Comparison of ENCODE assay signal across 28 cellular contexts in the genomic region with DNA sequence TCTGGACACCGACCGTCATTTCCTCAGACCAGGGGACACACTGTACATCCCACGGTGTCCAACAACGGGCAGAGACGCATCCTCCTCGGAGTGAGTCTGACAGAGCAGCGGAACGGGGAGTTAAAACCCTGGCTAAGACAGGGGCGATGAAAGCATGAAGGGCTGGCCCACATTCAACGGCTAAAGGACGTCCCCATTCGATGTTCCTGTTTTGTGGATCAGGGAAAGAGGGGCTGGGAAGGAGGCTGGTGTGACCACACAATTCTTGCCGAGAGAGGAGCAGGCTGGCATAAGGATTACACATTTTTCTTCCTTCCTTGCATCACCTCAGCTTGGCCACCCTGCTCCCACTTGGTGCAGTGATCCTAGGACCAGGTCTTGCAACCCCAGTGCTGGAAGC.
DNase-seq lines count a peak whose midpoint lies in the region; ATAC-seq, FAIRE-seq and TF ChIP-seq lines count a peak whose summit lies in the region.
"Had no signal": no experiment of that assay in that cellular context is flagged by ENCODE, and none has a peak within 500 bp of the region (broad histone marks: within the 10 kb centered on the region; RNA-seq: fewer than 3 reads in every experiment).

No MANE protein-coding gene starts in this region.

- no peak for TF ChIP-seq RAD21 in HepG2 (CRISPR knock-in tag; IDR thresholded peaks at IDR 0.05)

- POLR2A ChIA-PET in HepG2 (lab: Yijun Ruan, JAX), result no interaction called here

- no peak overlapping the region for H4K91ac ChIP-seq in H9 (ENCODE audit: insufficient read length, low read depth, low read length)

- H3K4me1 Mint-ChIP-seq in H9 (peaks cover 20 to 21% of the 10 kb centered on the region in 2 experiments), naive B cell (peaks cover 27 to 42% (median 39%) of the 10 kb centered on the region in 3 donors)
- peaks cover 57% of the 10 kb centered on the region for H3K4me1 Mint-ChIP-seq in activated T-helper 2 cell treated with anti-CD3 and anti-CD28 coated beads, Interferon-gamma antibody, Interleukin-2, Interleukin-4, amounts not matched to agents 10 μg/mL and 5 μg/mL and 100 μg/mL, durations not matched to agents 14 hours and 24 hours and 36 hours (ENCODE audit: low read depth)

- no peaks in the 10 kb centered on the region for H3K23me2 ChIP-seq in H9 (ENCODE audit: insufficient read length, low read depth, low read length, poor library complexity, severe bottlenecking)

- no peak overlapping the region for H2AK5ac ChIP-seq in H9 (ENCODE audit: insufficient read length, low read length)

- H3K27ac Mint-ChIP-seq in H9 (peak overlapping the region; percentile 49 to 89 (median 89)), naive B cell (peak overlapping the region; percentile 53 to 95 (median 90))
- peak overlapping the region; percentile 45 for H3K27ac Mint-ChIP-seq in activated T-helper 2 cell treated with anti-CD3 and anti-CD28 coated beads, Interferon-gamma antibody, Interleukin-2, Interleukin-4, amounts not matched to agents 10 μg/mL and 5 μg/mL and 100 μg/mL, durations not matched to agents 14 hours and 24 hours and 36 hours
- H3K27ac Mint-ChIP-seq: activated CD4-positive, alpha-beta memory T cell treated with anti-CD3 and anti-CD28 coated beads for 36 hours; activated naive CD8-positive, alpha-beta T cell treated with anti-CD3 and anti-CD28 coated beads, Interleukin-2, amount 10 ng/mL, durations not matched to agents 7 days and 5 days; stimulated activated naive CD8-positive, alpha-beta T cell treated with anti-CD3 and anti-CD28 coated beads, Interleukin-15, Interleukin-2, amounts not matched to agents 100 ng/mL and 50 ng/mL, for 24 hours had no signal

- H3K14ac ChIP-seq in H9 (ENCODE audit: insufficient read depth, low read length), result no peak overlapping the region

- no peak overlapping the region for H4K5ac ChIP-seq in H9 (ENCODE audit: insufficient read length, low read depth, low read length)

- H2BK5ac ChIP-seq in H9 (ENCODE audit: insufficient read length, low read length), result no peak overlapping the region

- DNase-seq in H9, result no peak
- no peak for DNase-seq in activated T-helper 2 cell treated with anti-CD3 and anti-CD28 coated beads, Interferon-gamma antibody, Interleukin-2, Interleukin-4, amounts not matched to agents 10 μg/mL and 5 μg/mL and 100 μg/mL, durations not matched to agents 14 hours and 24 hours and 36 hours (ENCODE audit: low spot score)
- no peak for DNase-seq in naive B cell
- DNase-seq in GM12891 (ENCODE audit: insufficient read length, low spot score), result no peak
- no peak for DNase-seq in HepG2 (ENCODE audit: low spot score)
- DNase-seq in cardiac septum (ENCODE audit: low spot score), result no peak
- DNase-seq: ACHN; activated CD4-positive, alpha-beta memory T cell treated with anti-CD3 and anti-CD28 coated beads for 36 hours; activated CD8-positive, alpha-beta memory T cell treated with anti-CD3 and anti-CD28 coated beads, Interleukin-2, amount 50 U/mL, for 48 hours; activated gamma-delta T cell; activated naive CD8-positive, alpha-beta T cell treated with anti-CD3 and anti-CD28 coated beads, Interleukin-2, amount 10 ng/mL, durations not matched to agents 7 days and 5 days; Calu3; DMS79 treated with DMSO at 0.1 percent for 48 hours; GF-D8; islet precursor cell; Karpas-422; mucosa of descending colon; NCI-H1436; NCI-H2107; NCI-H446; RPMI8226; stimulated activated CD4-positive, alpha-beta T cell treated with anti-CD3 and anti-CD28 coated beads, Interleukin-15, amount 100 ng/mL, for 24 hours; T-helper 1 cell; tibial artery had no signal

- ATAC-seq in naive B cell (ENCODE audit: low read depth in 2 of 2), result no peak
- ATAC-seq in HepG2, result no peak
- ATAC-seq: activated CD4-positive, CD25-positive, alpha-beta regulatory T cell treated with anti-CD3 and anti-CD28 coated beads, Interleukin-2, amount 50 U/mL, for 24 hours; mucosa of descending colon had no signal

- no peaks in the 10 kb centered on the region for H3K9me3 ChIP-seq in H9 (ENCODE audit: control insufficient read depth, low read depth, low read length)
- H3K9me3 ChIP-seq in HepG2 (ENCODE audit: low read length), result no peaks in the 10 kb centered on the region
- H3K9me3 ChIP-seq: mucosa of descending colon, tibial artery had no signal

- CTCF ChIA-PET in HepG2 (lab: Yijun Ruan, JAX; ENCODE audit: low intra/inter-chr PET ratio, low total read pairs), result no interaction called here

- no peak overlapping the region for H3T11ph ChIP-seq in H9 (ENCODE audit: low read length)

- in situ Hi-C loops in HepG2 (cut with HindIII; ENCODE audit: extremely low pct_ligation_motif_present, low pct_unique_long_range_greater_than_20kb), result no loop called here

- intact Hi-C loops in activated T-helper 2 cell treated with anti-CD3 and anti-CD28 coated beads, Interferon-gamma antibody, Interleukin-2, Interleukin-4, amounts not matched to agents 10 μg/mL and 5 μg/mL and 100 μg/mL, durations not matched to agents 14 hours and 24 hours and 36 hours (cut with micrococcal nuclease), result loop anchor here (10.0 kb wide), 1 partner anchor 328 kb away; no protein-coding TSS in a partner anchor
- intact Hi-C loops in HepG2 (cut with micrococcal nuclease; ENCODE audit: unreplicated experiment) (no loop called here), cardiac septum (cut with DNase I) (no loop called here)

- H3K79me2 ChIP-seq in H9 (ENCODE audit: insufficient read depth, low read length) (peaks cover 3% of the 10 kb centered on the region; the same call in 1 of the 2 replicates), HepG2 (ENCODE audit: insufficient read depth, low read length) (no peaks in the 10 kb centered on the region)

- TF ChIP-seq EP300 in HepG2 (IDR thresholded peaks at IDR 0.05; ENCODE audit: low read depth in 2 of 2, low read length in 2 of 2) (no peak), HepG2 (CRISPR knock-in tag; IDR thresholded peaks at IDR 0.05; ENCODE audit: borderline replicate concordance) (no peak)

- WGBS in H9 (ENCODE audit: extremely low coverage, insufficient read length, low lambda C conversion rate), result no CpG with 5 or more reads among the region's 13 CpGs
- WGBS in HepG2 (ENCODE audit: low lambda C conversion rate), result 95% methylated on average over 13 of the region's 13 CpGs

- H3K27me3 ChIP-seq in H9 (ENCODE audit: insufficient read depth, low read length), result no peaks in the 10 kb centered on the region; the same call in 1 of the 2 replicates
- H3K27me3 ChIP-seq in HepG2 (ENCODE audit: control insufficient read depth in 1 of 2, insufficient read depth in 2 of 2, low read length in 2 of 2), result no peaks in the 10 kb centered on the region
- H3K27me3 ChIP-seq: BLaER1 treated with 17β-estradiol and CSF1 and Interleukin-3, amounts not matched to agents 10 nM and 100 nM; tibial artery had no signal

- no peak overlapping the region for H4K8ac ChIP-seq in H9 (replicated peaks; ENCODE audit: insufficient read length, low read depth, low read length)

- H3K9me3 Mint-ChIP-seq in H9, result no peaks in the 10 kb centered on the region; a peak in 1 of 5 replicates
- H3K9me3 Mint-ChIP-seq in activated T-helper 2 cell treated with anti-CD3 and anti-CD28 coated beads, Interferon-gamma antibody, Interleukin-2, Interleukin-4, amounts not matched to agents 10 μg/mL and 5 μg/mL and 100 μg/mL, durations not matched to agents 14 hours and 24 hours and 36 hours, result peaks cover 5% of the 10 kb centered on the region
- H3K9me3 Mint-ChIP-seq in naive B cell, result no peaks in the 10 kb centered on the region
- H3K9me3 Mint-ChIP-seq: activated CD4-positive, alpha-beta memory T cell treated with anti-CD3 and anti-CD28 coated beads for 36 hours; activated naive CD8-positive, alpha-beta T cell treated with anti-CD3 and anti-CD28 coated beads, Interleukin-2, amount 10 ng/mL, durations not matched to agents 7 days and 5 days; stimulated activated naive CD8-positive, alpha-beta T cell treated with anti-CD3 and anti-CD28 coated beads, Interleukin-15, Interleukin-2, amounts not matched to agents 100 ng/mL and 50 ng/mL, for 24 hours had no signal

- FAIRE-seq in GM12891 (lab: Jason Lieb, UNC) (no peak), HepG2 (lab: Jason Lieb, UNC) (no peak)

- H3K4me1 ChIP-seq in H9 (ENCODE audit: insufficient read depth, low read length) (no peaks in the 10 kb centered on the region), HepG2 (ENCODE audit: insufficient read depth, low read length) (no peaks in the 10 kb centered on the region)
- H3K4me1 ChIP-seq: tibial artery had no signal

- no peak overlapping the region for H2BK120ac ChIP-seq in H9 (ENCODE audit: low read depth, low read length, poor library complexity, severe bottlenecking)

- H3K36me3 Mint-ChIP-seq in H9 (ENCODE audit: insufficient read depth in 1 of 3, low read depth in 3 of 3) (peaks cover 25 to 40% (median 33%) of the 10 kb centered on the region in 3 experiments), naive B cell (peaks cover 0 to 10% of the 10 kb centered on the region in 2 donors)
- H3K36me3 Mint-ChIP-seq in activated T-helper 2 cell treated with anti-CD3 and anti-CD28 coated beads, Interferon-gamma antibody, Interleukin-2, Interleukin-4, amounts not matched to agents 10 μg/mL and 5 μg/mL and 100 μg/mL, durations not matched to agents 14 hours and 24 hours and 36 hours (ENCODE audit: low read depth), result peaks cover 21% of the 10 kb centered on the region

- no peak for TF ChIP-seq CTCF in H9 (conservative IDR thresholded peaks at IDR 0.05)
- no peak for TF ChIP-seq CTCF in HepG2 (CRISPR knock-in tag; IDR thresholded peaks at IDR 0.05)

- peaks cover 3% of the 10 kb centered on the region for H4K20me1 ChIP-seq in H9 (ENCODE audit: control insufficient read depth, insufficient read depth, insufficient read length)
- H4K20me1 ChIP-seq in HepG2 (ENCODE audit: insufficient read depth, low read length), result 0 out of 2 replicates have a peak, but pooled peaks cover 3% of the 10 kb centered on the region

- peaks cover 3% of the 10 kb centered on the region for H3K79me1 ChIP-seq in H9 (ENCODE audit: insufficient read depth, low read depth, low read length, poor library complexity, severe bottlenecking)

- H3K18ac ChIP-seq in H9 (ENCODE audit: insufficient read length, low read depth, low read length), result no peak overlapping the region

- no TSS peak for BruUV-seq in HepG2 (replicated peaks; lab: Mats Ljungman, UMichigan)

- H3K36me3 ChIP-seq in HepG2 (replicated peaks in 1 of 2; ENCODE audit: control insufficient read depth in 1 of 2, insufficient read depth in 2 of 2, low read length in 2 of 2), result peaks cover 3 to 24% of the 10 kb centered on the region in 2 experiments; a peak in 4 of 5 replicates

- H3K9ac ChIP-seq in H9 (ENCODE audit: extremely low read depth, insufficient read length, low read length), result no peak overlapping the region
- no peak overlapping the region for H3K9ac ChIP-seq in HepG2 (ENCODE audit: insufficient read depth, low read depth, low read length)

- H3K23ac ChIP-seq in H9 (ENCODE audit: insufficient read length, low read depth, low read length), result no peak overlapping the region

- H3K4me2 ChIP-seq in H9 (ENCODE audit: insufficient read depth, insufficient read length, low read length) (no peak overlapping the region), HepG2 (ENCODE audit: low read depth, low read length) (no peak overlapping the region)

- no peak overlapping the region for H3K4me3 ChIP-seq in HepG2 (replicated peaks in 1 of 3; ENCODE audit: insufficient read depth in 1 of 3, low read depth in 2 of 3, low read length in 3 of 3)
- H3K4me3 ChIP-seq: BLaER1 treated with 17β-estradiol and CSF1 and Interleukin-3, amounts not matched to agents 10 nM and 100 nM; mucosa of descending colon; tibial artery had no signal

- no peak overlapping the region for H3K56ac ChIP-seq in H9 (ENCODE audit: insufficient read length, low read depth, low read length)

- H2BK12ac ChIP-seq in H9 (ENCODE audit: insufficient read length, low read depth, low read length), result no peak overlapping the region

- no peak overlapping the region for H2BK20ac ChIP-seq in H9 (ENCODE audit: low read depth, low read length, poor library complexity, severe bottlenecking)

- no peak overlapping the region for H2AFZ ChIP-seq in H9 (ENCODE audit: low read length)
- no peak overlapping the region for H2AFZ ChIP-seq in HepG2 (ENCODE audit: low read length)

- H3K27me3 Mint-ChIP-seq in H9 (ENCODE audit: low read depth), result no peaks in the 10 kb centered on the region
- H3K27me3 Mint-ChIP-seq in activated T-helper 2 cell treated with anti-CD3 and anti-CD28 coated beads, Interferon-gamma antibody, Interleukin-2, Interleukin-4, amounts not matched to agents 10 μg/mL and 5 μg/mL and 100 μg/mL, durations not matched to agents 14 hours and 24 hours and 36 hours (ENCODE audit: low read depth), result no peaks in the 10 kb centered on the region
- H3K27me3 Mint-ChIP-seq in naive B cell, result no peaks in the 10 kb centered on the region
- H3K27me3 Mint-ChIP-seq: activated CD4-positive, alpha-beta memory T cell treated with anti-CD3 and anti-CD28 coated beads for 36 hours; activated naive CD8-positive, alpha-beta T cell treated with anti-CD3 and anti-CD28 coated beads, Interleukin-2, amount 10 ng/mL, durations not matched to agents 7 days and 5 days; stimulated activated naive CD8-positive, alpha-beta T cell treated with anti-CD3 and anti-CD28 coated beads, Interleukin-15, Interleukin-2, amounts not matched to agents 100 ng/mL and 50 ng/mL, for 24 hours had no signal

- no peak overlapping the region for H2BK15ac ChIP-seq in H9 (ENCODE audit: low read depth, low read length)

- TF ChIP-seq POLR2A in GM12891 (IDR thresholded peaks at IDR 0.05; ENCODE audit: low read depth, low read length) (no peak), HepG2 (IDR thresholded peaks at IDR 0.05; ENCODE audit: insufficient read depth in 1 of 2, low read depth in 2 of 2, low read length in 2 of 2) (no peak)

- H3K4ac ChIP-seq in H9 (ENCODE audit: low read depth, low read length), result no peak overlapping the region

- no peak overlapping the region for H3K27ac ChIP-seq in H9 (ENCODE audit: insufficient read length, low read depth, low read length)
- H3K27ac ChIP-seq in temporal lobe (ENCODE audit: low read depth, low read length), result peak overlapping the region; percentile 63
- no peak overlapping the region for H3K27ac ChIP-seq in HepG2 (ENCODE audit: extremely low read length, insufficient read depth, low read length)
- H3K27ac ChIP-seq: tibial artery had no signal

- no peak overlapping the region; a peak in 1 of 5 replicates for H3K4me3 Mint-ChIP-seq in H9
- H3K4me3 Mint-ChIP-seq in activated T-helper 2 cell treated with anti-CD3 and anti-CD28 coated beads, Interferon-gamma antibody, Interleukin-2, Interleukin-4, amounts not matched to agents 10 μg/mL and 5 μg/mL and 100 μg/mL, durations not matched to agents 14 hours and 24 hours and 36 hours (ENCODE audit: low read depth), result no peak overlapping the region
- no peak overlapping the region for H3K4me3 Mint-ChIP-seq in naive B cell
- H3K4me3 Mint-ChIP-seq: activated CD4-positive, alpha-beta memory T cell treated with anti-CD3 and anti-CD28 coated beads for 36 hours; activated naive CD8-positive, alpha-beta T cell treated with anti-CD3 and anti-CD28 coated beads, Interleukin-2, amount 10 ng/mL, durations not matched to agents 7 days and 5 days; stimulated activated naive CD8-positive, alpha-beta T cell treated with anti-CD3 and anti-CD28 coated beads, Interleukin-15, Interleukin-2, amounts not matched to agents 100 ng/mL and 50 ng/mL, for 24 hours had no signal
